Comparison of ENCODE assay signal across 1 cellular context in genomic region chr14:75493580-75494130, GRCh38.
A peak's percentile ranks its signal among the peaks of the same experiment; 100 is the strongest.
TF ChIP-seq lines count a peak whose summit lies in the region.

No MANE protein-coding gene starts in this region.

TF ChIP-seq in GM12878, 131 proteins besides CTCF, POLR2A, EP300 and RAD21 (continued from another document and continues in another):
- 0 out of 2 replicates have a peak, but pooled peaks have one; percentile 22 for TF ChIP-seq BMI1 (IDR thresholded peaks at IDR 0.05; ENCODE audit: borderline replicate concordance)
- TF ChIP-seq CUX1 (IDR thresholded peaks at IDR 0.05; ENCODE audit: insufficient replicate concordance, low read depth, low read length), result no peak
- no peak; the same call in 1 of the 2 replicates for TF ChIP-seq MTA3 (IDR thresholded peaks at IDR 0.05; ENCODE audit: borderline replicate concordance, low read length)
- TF ChIP-seq ZNF274 (IDR thresholded peaks at IDR 0.05; ENCODE audit: insufficient read depth, insufficient read length), result no peak
- no peak for TF ChIP-seq HDAC2 (IDR thresholded peaks at IDR 0.05)
- no peak for TF ChIP-seq CEBPZ (IDR thresholded peaks at IDR 0.05; ENCODE audit: low read depth, low read length)
- TF ChIP-seq POU2F2 (IDR thresholded peaks at IDR 0.05; ENCODE audit: borderline replicate concordance, low read depth, low read length), result no peak
- TF ChIP-seq YY1 (IDR thresholded peaks at IDR 0.05; ENCODE audit: low read depth, low read length), result no peak
- no peak for TF ChIP-seq SMAD1 (IDR thresholded peaks at IDR 0.05; ENCODE audit: low read depth, partially characterized antibody)
- TF ChIP-seq E4F1 (IDR thresholded peaks at IDR 0.05; ENCODE audit: borderline replicate concordance, partially characterized antibody), result no peak
- peak; percentile 71 for TF ChIP-seq PBX3 (IDR thresholded peaks at IDR 0.05; ENCODE audit: insufficient replicate concordance, low read depth, low read length)
- no peak for TF ChIP-seq HCFC1 (IDR thresholded peaks at IDR 0.05; ENCODE audit: low read length)
- TF ChIP-seq NFYA (IDR thresholded peaks at IDR 0.05; ENCODE audit: borderline replicate concordance, low read depth, low read length), result no peak
- TF ChIP-seq ZNF592 (IDR thresholded peaks at IDR 0.05), result no peak
- no peak for TF ChIP-seq ZNF24 (IDR thresholded peaks at IDR 0.05)
- no peak for TF ChIP-seq CHD2 (IDR thresholded peaks at IDR 0.05; ENCODE audit: borderline replicate concordance, low read depth, low read length)
- TF ChIP-seq SUPT20H (IDR thresholded peaks at IDR 0.05; ENCODE audit: borderline replicate concordance, control insufficient read depth, low read depth, low read length), result no peak
- TF ChIP-seq RELA (IDR thresholded peaks at IDR 0.05; ENCODE audit: borderline replicate concordance, partially characterized antibody), result no peak
- peak; percentile 38 for TF ChIP-seq SKIL (IDR thresholded peaks at IDR 0.05; ENCODE audit: low read depth, poor library complexity, severe bottlenecking)
- peak; percentile 40; the same call in 1 of the 2 replicates for TF ChIP-seq DPF2 (IDR thresholded peaks at IDR 0.05)
- TF ChIP-seq USF2 (IDR thresholded peaks at IDR 0.05; ENCODE audit: borderline replicate concordance, low read depth, low read length), result no peak
- no peak for TF ChIP-seq REST (IDR thresholded peaks at IDR 0.05; ENCODE audit: low read depth, low read length)
- no peak for TF ChIP-seq WRNIP1 (IDR thresholded peaks at IDR 0.05; ENCODE audit: borderline replicate concordance, low read depth, low read length)
- no peak for TF ChIP-seq CHD1 (IDR thresholded peaks at IDR 0.05; ENCODE audit: low read depth, low read length)
- no peak for TF ChIP-seq IKZF1 (conservative IDR thresholded peaks at IDR 0.05)
- no peak for TF ChIP-seq CHD4 (IDR thresholded peaks at IDR 0.05)
